ENCODE assay signal across 25 cellular contexts in the genomic region with DNA sequence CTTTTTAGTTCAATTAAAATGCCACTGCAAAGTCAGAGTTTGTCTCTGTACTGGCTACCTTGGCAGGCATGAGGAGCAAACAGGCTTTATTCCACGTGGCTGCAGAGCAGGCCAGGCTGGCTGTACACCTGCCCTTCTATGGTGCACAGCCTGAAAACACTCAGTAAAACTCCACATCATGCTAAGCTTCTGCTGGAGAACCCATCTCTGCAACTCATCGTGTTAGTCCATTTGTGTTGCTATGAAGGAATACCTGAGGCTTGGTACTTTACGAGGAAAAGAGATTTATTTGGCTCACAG.
"Had no signal": no experiment of that assay in that cellular context is flagged by ENCODE, and none has a peak within 500 bp of the region (broad histone marks: within the 10 kb centered on the region; RNA-seq: fewer than 3 reads in every experiment).

No MANE protein-coding gene starts in this region.

- H3K79me2 ChIP-seq: parathyroid adenoma had no signal

- H3K27me3 Mint-ChIP-seq: stimulated activated naive B cell treated with anti-CD40 and anti-IgM and Interleukin-4, amounts not matched to agents 10 μg/mL and 1 μg/mL and 100 μg/mL, for 72 hours; stimulated activated naive CD8-positive, alpha-beta T cell treated with anti-CD3 and anti-CD28 coated beads, Interleukin-15, amount 100 ng/mL, for 72 hours had no signal

- H3K27ac Mint-ChIP-seq: mesothelial cell of epicardium; natural killer cell; stimulated activated naive B cell treated with anti-CD40 and anti-IgM and Interleukin-4, amounts not matched to agents 10 μg/mL and 1 μg/mL and 100 μg/mL, for 72 hours; stimulated activated naive CD8-positive, alpha-beta T cell treated with anti-CD3 and anti-CD28 coated beads, Interleukin-15, amount 100 ng/mL, for 72 hours had no signal

- H3K36me3 ChIP-seq: cardiac muscle cell, esophagus muscularis mucosa, gastroesophageal sphincter, sigmoid colon, transverse colon had no signal

- H3K9ac ChIP-seq: parathyroid adenoma had no signal

- DNase-seq: cortex of kidney; dorsolateral prefrontal cortex; effector memory CD4-positive, alpha-beta T cell; foreskin fibroblast; glutamatergic neuron; islet precursor cell; left ventricle myocardium superior; natural killer cell; occipital lobe; psoas muscle; retina; sigmoid colon; stimulated activated CD4-positive, alpha-beta T cell treated with anti-CD3 and anti-CD28 coated beads, Interleukin-2, amount 100 ng/mL, for 24 hours; stimulated activated CD4-positive, alpha-beta T cell treated with anti-CD3 and anti-CD28 coated beads, Interleukin-4, amount 100 ng/mL, for 4 hours; stimulated activated naive B cell treated with anti-CD40 and anti-IgM and Interleukin-4, amounts not matched to agents 10 μg/mL and 1 μg/mL and 100 μg/mL, for 72 hours; stimulated activated naive CD8-positive, alpha-beta T cell treated with anti-CD3 and anti-CD28 coated beads, Interleukin-15, amount 100 ng/mL, for 72 hours; testis; transverse colon had no signal

- ATAC-seq: gastroesophageal sphincter; left ventricle myocardium superior; natural killer cell; psoas muscle; stimulated activated naive CD8-positive, alpha-beta T cell treated with anti-CD3 and anti-CD28 coated beads, Interleukin-15, amount 100 ng/mL, for 72 hours had no signal

- H3K4me3 ChIP-seq: cardiac muscle cell, dorsolateral prefrontal cortex, esophagus muscularis mucosa, gastroesophageal sphincter, psoas muscle, sigmoid colon, skin epidermis, testis, transverse colon had no signal

- H2AFZ ChIP-seq: parathyroid adenoma had no signal

- H3K27me3 ChIP-seq: cardiac muscle cell, dorsolateral prefrontal cortex, esophagus muscularis mucosa, gastroesophageal sphincter, sigmoid colon, testis, transverse colon had no signal

- H3K4me3 Mint-ChIP-seq: mesothelial cell of epicardium; natural killer cell; stimulated activated naive CD8-positive, alpha-beta T cell treated with anti-CD3 and anti-CD28 coated beads, Interleukin-15, amount 100 ng/mL, for 72 hours had no signal

- H3K9me3 ChIP-seq: esophagus muscularis mucosa, gastroesophageal sphincter, psoas muscle, sigmoid colon, testis, transverse colon had no signal

- H3K36me3 Mint-ChIP-seq: natural killer cell had no signal

- H3K4me1 ChIP-seq: parathyroid adenoma, psoas muscle, testis had no signal

- H3K27ac ChIP-seq: cardiac muscle cell, dorsolateral prefrontal cortex, epithelial cell of prostate, esophagus muscularis mucosa, parathyroid adenoma, psoas muscle, sigmoid colon, skin epidermis, testis, transverse colon had no signal
